In genomic region chr3:32420138-32420981, GRCh38 we compare ENCODE assay signal across 8 cellular contexts. TPM values are rescaled to one million over a fixed set of nuclear protein-coding genes. Genes with fewer than 3 reads are reported as not detected.
A peak's percentile ranks its signal among the peaks of the same experiment; 100 is the strongest.
DNase-seq lines count a peak whose midpoint lies in the region; ATAC-seq and TF ChIP-seq lines count a peak whose summit lies in the region.

No MANE protein-coding gene starts in this region.

- no peaks in the 10 kb centered on the region for H3K27me3 ChIP-seq in DND-41 (ENCODE audit: insufficient read depth, low read length, poor library complexity)
- no peaks in the 10 kb centered on the region for H3K27me3 ChIP-seq in psoas muscle (ENCODE audit: insufficient read depth in 3 of 3, low read length in 2 of 3)
- no peaks in the 10 kb centered on the region for H3K27me3 ChIP-seq in aorta (ENCODE audit: control insufficient read depth in 1 of 2, insufficient read depth in 2 of 2, low read length in 1 of 2)
- H3K27me3 ChIP-seq in effector memory CD4-positive, alpha-beta T cell (replicated peaks; ENCODE audit: control insufficient read depth, insufficient read depth, low read length, poor library complexity, severe bottlenecking), result no peaks in the 10 kb centered on the region

- DNase-seq in DND-41, result no peak
- DNase-seq in GM19240 (ENCODE audit: insufficient read length, low spot score), result peak; percentile 40
- DNase-seq in T-helper 2 cell treated with Interferon-gamma antibody and Interleukin-4, amounts not matched to agents 5 μg/mL and 100 μg/mL, for 36 hours (ENCODE audit: low spot score), result no peak
- peak; percentile 36 for DNase-seq in fibroblast of the aortic adventitia (ENCODE audit: low read depth)
- DNase-seq in psoas muscle, result no peak
- no peak for DNase-seq in aorta
- no peak for DNase-seq in effector memory CD4-positive, alpha-beta T cell

- H3K27me3 Mint-ChIP-seq in T-helper 2 cell treated with Interferon-gamma antibody and Interleukin-4, amounts not matched to agents 5 μg/mL and 100 μg/mL, for 36 hours (ENCODE audit: low read depth), result no peaks in the 10 kb centered on the region

- H3K4me3 Mint-ChIP-seq in T-helper 2 cell treated with Interferon-gamma antibody and Interleukin-4, amounts not matched to agents 5 μg/mL and 100 μg/mL, for 36 hours, result peak overlapping the region; percentile 55

- H3K4me1 ChIP-seq in DND-41 (ENCODE audit: insufficient read depth, low read length) (peaks cover 73% of the 10 kb centered on the region), psoas muscle (peaks cover 30% of the 10 kb centered on the region), aorta (ENCODE audit: control insufficient read depth in 1 of 2, insufficient read depth in 2 of 2, low read length in 2 of 2) (no peaks in the 10 kb centered on the region)
- H3K4me1 ChIP-seq in effector memory CD4-positive, alpha-beta T cell (ENCODE audit: control insufficient read depth, insufficient read depth, low read length, poor library complexity, severe bottlenecking), result peaks cover 44% of the 10 kb centered on the region

- peaks cover 7% of the 10 kb centered on the region for H3K9me3 Mint-ChIP-seq in T-helper 2 cell treated with Interferon-gamma antibody and Interleukin-4, amounts not matched to agents 5 μg/mL and 100 μg/mL, for 36 hours

- H3K27ac Mint-ChIP-seq in T-helper 2 cell treated with Interferon-gamma antibody and Interleukin-4, amounts not matched to agents 5 μg/mL and 100 μg/mL, for 36 hours, result peak overlapping the region; percentile 76

- H3K9me3 ChIP-seq in DND-41 (ENCODE audit: insufficient read depth, low read length, severe bottlenecking) (no peaks in the 10 kb centered on the region), psoas muscle (no peaks in the 10 kb centered on the region), aorta (ENCODE audit: control insufficient read depth, low read length) (no peaks in the 10 kb centered on the region)
- H3K9me3 ChIP-seq in effector memory CD4-positive, alpha-beta T cell (ENCODE audit: control insufficient read depth, low read length), result no peaks in the 10 kb centered on the region

- peaks cover 34% of the 10 kb centered on the region for H3K36me3 Mint-ChIP-seq in T-helper 2 cell treated with Interferon-gamma antibody and Interleukin-4, amounts not matched to agents 5 μg/mL and 100 μg/mL, for 36 hours (ENCODE audit: low read depth)

- H3K9ac ChIP-seq in DND-41 (ENCODE audit: low read depth, low read length), result no peak overlapping the region

- WGBS in psoas muscle, 3 donors, result 59 to 69% (median 67%) methylated on average over 12 of the region's 12 CpGs
- WGBS in aorta, 2 donors, result 74 to 79% methylated on average over 12 of the region's 12 CpGs

- H3K4me1 Mint-ChIP-seq in T-helper 2 cell treated with Interferon-gamma antibody and Interleukin-4, amounts not matched to agents 5 μg/mL and 100 μg/mL, for 36 hours (ENCODE audit: low read depth), result peaks cover 80% of the 10 kb centered on the region

- no peak for ATAC-seq in DND-41 (ENCODE audit: insufficient read depth, low read depth)
- peak; percentile 47 for ATAC-seq in HG03280 (IDR thresholded peaks at IDR 0.05; ENCODE audit: unreplicated experiment)
- no peak for ATAC-seq in psoas muscle
- no peak for ATAC-seq in aorta (ENCODE audit: low FRiP score)

- peak overlapping the region; percentile 46 for H3K27ac ChIP-seq in DND-41 (ENCODE audit: low read length)
- peak overlapping the region; percentile 68 for H3K27ac ChIP-seq in psoas muscle
- no peak overlapping the region for H3K27ac ChIP-seq in aorta (ENCODE audit: low read depth in 1 of 2, low read length in 2 of 2)
- no peak overlapping the region for H3K27ac ChIP-seq in effector memory CD4-positive, alpha-beta T cell (ENCODE audit: insufficient read depth, low read length, poor library complexity, severe bottlenecking)

- H2AFZ ChIP-seq in DND-41 (ENCODE audit: low read depth, low read length), result no peak overlapping the region

- no peaks in the 10 kb centered on the region for H4K20me1 ChIP-seq in DND-41 (ENCODE audit: insufficient read depth, low read length)

- TF ChIP-seq CTCF in DND-41 (IDR thresholded peaks at IDR 0.05; ENCODE audit: borderline replicate concordance, extremely low read depth, low read length, poor library complexity, severe bottlenecking) (no peak), fibroblast of the aortic adventitia (IDR thresholded peaks at IDR 0.05; ENCODE audit: insufficient read depth, low read length) (peak; percentile 25), psoas muscle (IDR thresholded peaks at IDR 0.05) (no peak)

- intact Hi-C loops in psoas muscle (cut with DNase I), result no loop called here
- intact Hi-C loops in aorta (cut with DNase I), result no loop called here

- H3K36me3 ChIP-seq in DND-41 (ENCODE audit: insufficient read depth, low read length) (no peaks in the 10 kb centered on the region), psoas muscle (ENCODE audit: insufficient read depth in 1 of 2, low read depth in 1 of 2) (no peaks in the 10 kb centered on the region), aorta (ENCODE audit: control insufficient read depth in 1 of 2, insufficient read depth in 2 of 2, low read length in 1 of 2) (no peaks in the 10 kb centered on the region)
- no peaks in the 10 kb centered on the region for H3K36me3 ChIP-seq in effector memory CD4-positive, alpha-beta T cell (ENCODE audit: control insufficient read depth, insufficient read depth, low read length)

- H3K4me2 ChIP-seq in DND-41 (ENCODE audit: insufficient read depth, low read length), result no peak overlapping the region

- peaks cover 87% of the 10 kb centered on the region for H3K79me2 ChIP-seq in DND-41 (ENCODE audit: insufficient read depth, low read length)

- H3K4me3 ChIP-seq in DND-41 (ENCODE audit: low read depth in 1 of 2, low read length in 2 of 2) (no peak overlapping the region), fibroblast of the aortic adventitia (ENCODE audit: low read depth, low read length) (no peak overlapping the region), psoas muscle (no peak overlapping the region), aorta (ENCODE audit: low read length in 2 of 2) (no peak overlapping the region)
- no peak overlapping the region for H3K4me3 ChIP-seq in effector memory CD4-positive, alpha-beta T cell (ENCODE audit: insufficient read depth, low read depth, low read length, poor library complexity, severe bottlenecking)

RNA-seq across cellular contexts. Expression of gene CMTM7, which starts 28.7 kb away (rescaled TPM):
- total RNA-seq in fibroblast of the aortic adventitia (ENCODE audit: low replicate concordance) (4.2 and 10.1 TPM in 2 replicates), psoas muscle (10 to 100 TPM in 1 of 4 donors, 1 to 10 TPM in 3; 2.6 to 18.5 (median 6.1) TPM), aorta (10 to 100 TPM; 11.8 to 17.3 TPM)
- polyA plus RNA-seq in psoas muscle (1 to 10 TPM in 2 of 3 donors, under 1 TPM in 1; 0.65 to 2.6 (median 1.9) TPM), aorta (1 to 10 TPM; 2.0 to 5.0 TPM)

Comparison
In these comparisons a context has a peak if more than half of its experiments do, and no peak if none do; other contexts are left out.
1. DNase-seq: peak in GM19240 (single experiment) and fibroblast of the aortic adventitia (single experiment); none in DND-41 (single experiment), T-helper 2 cell treated with Interferon-gamma antibody and Interleukin-4, amounts not matched to agents 5 μg/mL and 100 μg/mL, for 36 hours (single experiment), psoas muscle (0 of 2), aorta (0 of 2) and effector memory CD4-positive, alpha-beta T cell (0 of 3).
2. H3K27ac ChIP-seq: peak in DND-41 (single experiment) and psoas muscle (single experiment); none in aorta (0 of 2) and effector memory CD4-positive, alpha-beta T cell (single experiment).